1 cellular context compared by ENCODE assay signal in the genomic region with DNA sequence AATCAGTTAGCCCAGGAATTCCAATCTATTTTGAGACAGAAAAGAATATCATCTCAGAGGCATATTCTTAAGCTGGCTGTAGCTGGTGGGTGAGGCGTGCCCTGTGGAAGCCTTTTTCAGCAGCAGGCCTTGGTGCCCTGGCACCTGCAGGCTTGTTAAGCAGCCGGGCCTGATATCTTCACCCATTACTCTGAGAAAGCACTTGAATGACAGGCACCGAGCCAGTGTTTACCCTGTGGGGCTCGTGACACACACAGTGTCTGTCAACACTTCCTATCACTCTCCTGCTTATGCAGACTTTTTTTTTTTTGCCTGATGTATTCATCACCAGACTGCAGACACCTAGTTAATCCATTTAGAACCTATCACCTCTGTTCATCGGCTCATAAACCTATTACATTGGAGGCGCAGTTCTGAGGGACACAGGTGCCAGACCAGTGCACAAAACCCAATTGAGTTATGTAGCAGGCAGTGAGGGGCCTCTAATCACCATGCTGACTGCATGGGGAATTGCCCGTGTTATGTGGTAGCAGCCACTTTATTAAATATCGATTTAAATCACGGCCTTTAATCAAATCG.
TF ChIP-seq lines count a peak whose summit lies in the region.

No MANE protein-coding gene starts in this region.

TF ChIP-seq in IMR-90, 13 proteins besides CTCF, POLR2A, EP300 and RAD21 (continued from another document):
- no peak for TF ChIP-seq ELK1 (IDR thresholded peaks at IDR 0.05; ENCODE audit: borderline replicate concordance, low read depth, low read length)
